ENCODE assay signal across 8 cellular contexts in genomic region chr5:39461007-39461682, GRCh38. TPM values are rescaled to one million over a fixed set of nuclear protein-coding genes. Genes with fewer than 3 reads are reported as not detected.
A peak's percentile ranks its signal among the peaks of the same experiment; 100 is the strongest.
DNase-seq lines count a peak whose midpoint lies in the region; ATAC-seq lines count a peak whose summit lies in the region.
"Had no signal": no experiment of that assay in that cellular context is flagged by ENCODE, and none has a peak within 500 bp of the region (broad histone marks: within the 10 kb centered on the region; RNA-seq: fewer than 3 reads in every experiment).

No MANE protein-coding gene starts in this region.

- no peaks in the 10 kb centered on the region for H3K9me3 Mint-ChIP-seq in stimulated activated memory B cell treated with anti-CD40 and anti-IgM and Interleukin-4, amounts not matched to agents 10 μg/mL and 1 μg/mL and 100 μg/mL, for 72 hours
- H3K9me3 Mint-ChIP-seq in activated naive CD4-positive, alpha-beta T cell treated with anti-CD3 and anti-CD28 coated beads for 36 hours: no peaks in the 10 kb centered on the region

- ATAC-seq in GM19438 (IDR thresholded peaks at IDR 0.05; ENCODE audit: low read depth, unreplicated experiment) (peak; percentile 95), HG03064 (IDR thresholded peaks at IDR 0.05; ENCODE audit: low read depth, unreplicated experiment) (peak; percentile 93)
- ATAC-seq in stimulated activated memory B cell treated with anti-CD40 and anti-IgM and Interleukin-4, amounts not matched to agents 10 μg/mL and 1 μg/mL and 100 μg/mL, for 72 hours: peak; percentile 97

- H3K36me3 Mint-ChIP-seq in stimulated activated memory B cell treated with anti-CD40 and anti-IgM and Interleukin-4, amounts not matched to agents 10 μg/mL and 1 μg/mL and 100 μg/mL, for 72 hours: no peaks in the 10 kb centered on the region
- no peaks in the 10 kb centered on the region for H3K36me3 Mint-ChIP-seq in activated naive CD4-positive, alpha-beta T cell treated with anti-CD3 and anti-CD28 coated beads for 36 hours (ENCODE audit: low read depth)

- peaks cover 29% of the 10 kb centered on the region for H3K4me1 Mint-ChIP-seq in stimulated activated memory B cell treated with anti-CD40 and anti-IgM and Interleukin-4, amounts not matched to agents 10 μg/mL and 1 μg/mL and 100 μg/mL, for 72 hours
- H3K4me1 Mint-ChIP-seq in activated naive CD4-positive, alpha-beta T cell treated with anti-CD3 and anti-CD28 coated beads for 36 hours (ENCODE audit: low read depth): no peaks in the 10 kb centered on the region

- CTCF ChIA-PET in activated naive CD4-positive, alpha-beta T cell treated with anti-CD3 and anti-CD28 coated beads for 36 hours (lab: Charles Lee): no interaction called here

- peak overlapping the region; percentile 51 for H3K27ac Mint-ChIP-seq in stimulated activated memory B cell treated with anti-CD40 and anti-IgM and Interleukin-4, amounts not matched to agents 10 μg/mL and 1 μg/mL and 100 μg/mL, for 72 hours
- no peak overlapping the region for H3K27ac Mint-ChIP-seq in activated naive CD4-positive, alpha-beta T cell treated with anti-CD3 and anti-CD28 coated beads for 36 hours
- H3K27ac Mint-ChIP-seq: type B pancreatic cell had no signal

- DNase-seq in RPMI8226: peak; percentile 60
- no peak for DNase-seq in GM19240 (ENCODE audit: insufficient read length, low spot score)
- no peak for DNase-seq in activated effector memory CD4-positive, alpha-beta T cell treated with Interleukin-2 at 50 U/mL for 16 hours
- no peak for DNase-seq in activated naive CD4-positive, alpha-beta T cell treated with anti-CD3 and anti-CD28 coated beads for 36 hours

- H3K27me3 Mint-ChIP-seq in stimulated activated memory B cell treated with anti-CD40 and anti-IgM and Interleukin-4, amounts not matched to agents 10 μg/mL and 1 μg/mL and 100 μg/mL, for 72 hours: no peaks in the 10 kb centered on the region
- H3K27me3 Mint-ChIP-seq in activated naive CD4-positive, alpha-beta T cell treated with anti-CD3 and anti-CD28 coated beads for 36 hours (ENCODE audit: low read depth): peaks cover 23% of the 10 kb centered on the region

- intact Hi-C loops in activated naive CD4-positive, alpha-beta T cell treated with anti-CD3 and anti-CD28 coated beads for 36 hours (cut with micrococcal nuclease): no loop called here

- H3K4me3 Mint-ChIP-seq in stimulated activated memory B cell treated with anti-CD40 and anti-IgM and Interleukin-4, amounts not matched to agents 10 μg/mL and 1 μg/mL and 100 μg/mL, for 72 hours: peak overlapping the region; percentile 1
- no peak overlapping the region for H3K4me3 Mint-ChIP-seq in activated naive CD4-positive, alpha-beta T cell treated with anti-CD3 and anti-CD28 coated beads for 36 hours
- H3K4me3 Mint-ChIP-seq: type B pancreatic cell had no signal

RNA-seq across cellular contexts. Expression of gene DAB2, which starts 36.4 kb away (rescaled TPM):
- not detected for total RNA-seq in activated naive CD4-positive, alpha-beta T cell treated with anti-CD3 and anti-CD28 coated beads for 36 hours
